17 cellular contexts compared by ENCODE assay signal in the genomic region with DNA sequence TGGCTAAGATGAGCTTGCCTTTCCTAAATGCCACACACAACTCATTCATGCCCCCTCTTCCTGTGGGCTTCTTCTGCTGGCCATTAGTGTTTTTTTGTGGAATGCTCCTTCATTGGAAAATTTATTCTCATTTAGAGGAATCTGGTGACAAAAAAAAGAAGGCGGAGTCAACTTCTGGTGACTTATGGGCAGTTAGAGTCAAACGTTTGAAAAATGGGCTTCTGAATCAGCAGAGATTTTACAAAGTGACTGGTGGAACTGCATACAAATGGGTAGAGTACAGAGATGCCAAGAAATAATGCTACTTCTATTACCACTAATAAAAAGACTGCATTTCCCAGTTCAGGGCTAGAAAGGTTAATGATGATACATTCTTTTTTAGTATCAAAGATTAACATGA.
"Had no signal": no experiment of that assay in that cellular context is flagged by ENCODE, and none has a peak within 500 bp of the region (broad histone marks: within the 10 kb centered on the region; RNA-seq: fewer than 3 reads in every experiment).

No MANE protein-coding gene starts in this region.

- H3K27me3 Mint-ChIP-seq: activated CD4-positive, alpha-beta T cell treated with anti-CD3 and anti-CD28 coated beads, Interleukin-2, amount 10 ng/mL, durations not matched to agents 7 days and 5 days had no signal

- H3K9me3 Mint-ChIP-seq: activated CD4-positive, alpha-beta T cell treated with anti-CD3 and anti-CD28 coated beads, Interleukin-2, amount 10 ng/mL, durations not matched to agents 7 days and 5 days; natural killer cell had no signal

- H3K4me3 ChIP-seq: pancreas, right lobe of liver, smooth muscle cell, thoracic aorta, upper lobe of right lung had no signal

- H3K27ac ChIP-seq: pancreas, right lobe of liver, thoracic aorta, upper lobe of right lung had no signal

- H3K4me1 ChIP-seq: pancreas, right lobe of liver, upper lobe of right lung had no signal

- H3K27me3 ChIP-seq: pancreas, right lobe of liver, upper lobe of right lung had no signal

- DNase-seq: activated CD4-positive, alpha-beta T cell treated with anti-CD3 and anti-CD28 coated beads, Interleukin-2, amount 10 ng/mL, durations not matched to agents 7 days and 5 days; activated CD8-positive, alpha-beta memory T cell treated with anti-CD3 and anti-CD28 coated beads, Interleukin-2, amount 50 U/mL, for 4 hours; activated effector memory CD4-positive, alpha-beta T cell treated with anti-CD3 and anti-CD28 coated beads, Interleukin-2, amount 50 U/mL, for 16 hours; activated naive CD4-positive, alpha-beta T cell treated with anti-CD3 and anti-CD28 coated beads, Interleukin-2, amount 50 U/mL, for 16 hours; activated T-cell treated with anti-CD3 and anti-CD28 coated beads, Interleukin-2, amount 50 U/mL, for 48 hours; aorta; dermis blood vessel endothelial cell; effector memory CD4-positive, alpha-beta T cell; left cardiac atrium; natural killer cell; pancreas; right lobe of liver; stimulated activated CD4-positive, alpha-beta T cell treated with anti-CD3 and anti-CD28 coated beads, Interleukin-4, amount 100 ng/mL, for 1 hour; upper lobe of right lung had no signal

- H3K4me3 Mint-ChIP-seq: activated CD4-positive, alpha-beta T cell treated with anti-CD3 and anti-CD28 coated beads, Interleukin-2, amount 10 ng/mL, durations not matched to agents 7 days and 5 days; natural killer cell had no signal

- H3K36me3 ChIP-seq: pancreas, right lobe of liver, thoracic aorta, upper lobe of right lung had no signal

- H3K27ac Mint-ChIP-seq: activated CD4-positive, alpha-beta T cell treated with anti-CD3 and anti-CD28 coated beads, Interleukin-2, amount 10 ng/mL, durations not matched to agents 7 days and 5 days; natural killer cell had no signal

- ATAC-seq: activated CD4-positive, CD25-positive, alpha-beta regulatory T cell treated with anti-CD3 and anti-CD28 coated beads, Interleukin-2, amount 50 U/mL, for 24 hours; natural killer cell; pancreas; right lobe of liver; upper lobe of right lung had no signal

- H3K4me2 ChIP-seq: smooth muscle cell had no signal
